In the genomic region with DNA sequence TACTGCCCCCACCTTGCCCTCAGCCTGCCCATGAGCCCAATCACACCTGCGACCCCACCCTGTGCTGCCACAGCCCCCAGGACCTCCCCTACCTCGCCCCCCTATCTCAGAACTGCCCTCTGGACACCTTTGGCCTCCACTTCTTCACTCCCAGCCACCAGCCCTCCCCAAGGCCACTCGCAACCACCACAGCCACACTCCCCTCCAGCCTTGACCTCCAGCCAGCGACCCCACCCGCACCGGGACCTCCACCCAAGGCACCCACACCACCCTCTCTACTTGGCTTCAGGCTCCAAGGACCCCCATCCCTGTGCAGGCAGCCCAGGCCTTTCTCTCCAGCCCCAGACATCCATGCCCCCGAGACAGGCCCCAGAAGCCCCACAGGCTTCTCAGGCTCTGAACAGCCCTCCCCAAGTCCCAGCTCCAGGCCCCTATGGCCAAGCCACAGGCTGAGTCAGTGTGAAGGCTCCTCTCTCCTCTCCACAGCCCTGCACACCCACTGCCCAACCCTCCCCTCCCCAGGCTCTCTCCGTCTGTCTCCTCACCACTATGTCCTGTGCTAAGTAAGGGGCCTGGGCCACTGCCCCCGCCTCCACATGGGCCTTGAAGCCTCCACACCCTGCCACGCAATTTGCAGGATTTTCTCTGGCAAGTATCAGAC, we compare ENCODE assay signal across 12 cellular contexts. TPM values are rescaled to one million over a fixed set of nuclear protein-coding genes. Genes with fewer than 3 reads are reported as not detected.
A peak's percentile ranks its signal among the peaks of the same experiment; 100 is the strongest.
DNase-seq lines count a peak whose midpoint lies in the region; ATAC-seq, FAIRE-seq and TF ChIP-seq lines count a peak whose summit lies in the region.
"Had no signal": no experiment of that assay in that cellular context is flagged by ENCODE, and none has a peak within 500 bp of the region (broad histone marks: within the 10 kb centered on the region; RNA-seq: fewer than 3 reads in every experiment).

No MANE protein-coding gene starts in this region.

- no peak for TF ChIP-seq POLR2A in GM12892 (IDR thresholded peaks at IDR 0.05; ENCODE audit: low read depth, low read length)

- H3K9me3 ChIP-seq in left ventricle myocardium inferior (replicated peaks) (no peaks in the 10 kb centered on the region), colonic mucosa (no peaks in the 10 kb centered on the region), muscle layer of colon (ENCODE audit: low read length) (no peaks in the 10 kb centered on the region)
- H3K9me3 ChIP-seq: pancreas had no signal

- peaks cover 15% of the 10 kb centered on the region for H3K4me1 Mint-ChIP-seq in type B pancreatic cell (ENCODE audit: unreplicated experiment)

- no peak overlapping the region for H3K27ac Mint-ChIP-seq in type B pancreatic cell
- H3K27ac Mint-ChIP-seq: activated naive CD4-positive, alpha-beta T cell treated with anti-CD3 and anti-CD28 coated beads, Interleukin-2, amount 50 U/mL, for 24 hours had no signal

- no peaks in the 10 kb centered on the region for H3K36me3 Mint-ChIP-seq in type B pancreatic cell

- H3K9ac ChIP-seq in colonic mucosa (ENCODE audit: low read depth in 2 of 2, low read length in 2 of 2): peak overlapping the region; percentile 50 to 59
- no peak overlapping the region for H3K9ac ChIP-seq in muscle layer of colon (ENCODE audit: low read length)

- FAIRE-seq in GM12892 (lab: Jason Lieb, UNC): no peak
- FAIRE-seq: pancreas had no signal

- TF ChIP-seq CTCF in left ventricle myocardium inferior (IDR thresholded peaks at IDR 0.05; ENCODE audit: borderline replicate concordance) (no peak), colonic mucosa (IDR thresholded peaks at IDR 0.05) (no peak), type B pancreatic cell (conservative IDR thresholded peaks at IDR 0.05) (no peak)

- peak overlapping the region; percentile 77 for H3K4me3 ChIP-seq in left ventricle myocardium inferior
- no peak overlapping the region for H3K4me3 ChIP-seq in colonic mucosa
- peak overlapping the region in 1 of 2 donors; percentile 47 for H3K4me3 ChIP-seq in muscle layer of colon (ENCODE audit: low read depth in 1 of 2, low read length in 2 of 2)
- H3K4me3 ChIP-seq: pancreas had no signal

- H3K27me3 ChIP-seq in left ventricle myocardium inferior (ENCODE audit: low read depth) (no peaks in the 10 kb centered on the region), colonic mucosa (no peaks in the 10 kb centered on the region), muscle layer of colon (ENCODE audit: control insufficient read depth in 1 of 2, insufficient read depth in 2 of 2, low read length in 2 of 2) (no peaks in the 10 kb centered on the region)
- H3K27me3 ChIP-seq: pancreas had no signal

- H3K4me3 Mint-ChIP-seq in type B pancreatic cell: peak overlapping the region; percentile 52
- H3K4me3 Mint-ChIP-seq: activated naive CD4-positive, alpha-beta T cell treated with anti-CD3 and anti-CD28 coated beads, Interleukin-2, amount 50 U/mL, for 24 hours had no signal

- no peaks in the 10 kb centered on the region for H3K27me3 Mint-ChIP-seq in type B pancreatic cell
- H3K27me3 Mint-ChIP-seq: activated naive CD4-positive, alpha-beta T cell treated with anti-CD3 and anti-CD28 coated beads, Interleukin-2, amount 50 U/mL, for 24 hours had no signal

- peaks cover 71% of the 10 kb centered on the region for H3K4me1 ChIP-seq in left ventricle myocardium inferior
- peaks cover 23% of the 10 kb centered on the region for H3K4me1 ChIP-seq in colonic mucosa
- peaks cover 50% of the 10 kb centered on the region for H3K4me1 ChIP-seq in muscle layer of colon (ENCODE audit: insufficient read depth, low read length)

- intact Hi-C loops in left ventricle myocardium inferior (cut with micrococcal nuclease) (no loop called here), Right ventricle myocardium superior (cut with DNase I) (no loop called here), colonic mucosa (cut with DNase I) (loop anchor here (10.0 kb wide), 1 partner anchor 71 kb away; the partner anchor contains the start of gene FPGS)

- ATAC-seq in Right ventricle myocardium superior (ENCODE audit: poor library complexity): no peak
- ATAC-seq: activated CD4-positive, CD25-positive, alpha-beta regulatory T cell treated with anti-CD3 and anti-CD28 coated beads, Interleukin-2, amount 50 U/mL, for 24 hours; pancreas had no signal

- no peaks in the 10 kb centered on the region for H3K9me3 Mint-ChIP-seq in type B pancreatic cell
- H3K9me3 Mint-ChIP-seq: activated naive CD4-positive, alpha-beta T cell treated with anti-CD3 and anti-CD28 coated beads, Interleukin-2, amount 50 U/mL, for 24 hours had no signal

- H3K27ac ChIP-seq in left ventricle myocardium inferior (replicated peaks): peak overlapping the region; percentile 93
- peak overlapping the region; percentile 27 for H3K27ac ChIP-seq in colonic mucosa
- peak overlapping the region; percentile 63 for H3K27ac ChIP-seq in muscle layer of colon (ENCODE audit: low read depth, low read length)
- H3K27ac ChIP-seq: pancreas had no signal

- peaks cover 29% of the 10 kb centered on the region for H3K36me3 ChIP-seq in left ventricle myocardium inferior
- no peaks in the 10 kb centered on the region for H3K36me3 ChIP-seq in colonic mucosa
- H3K36me3 ChIP-seq in muscle layer of colon (ENCODE audit: insufficient read depth, low read length): peaks cover 14% of the 10 kb centered on the region
- H3K36me3 ChIP-seq: pancreas had no signal

- no peak for DNase-seq in left ventricle myocardium inferior
- DNase-seq in Right ventricle myocardium superior: no peak
- no peak for DNase-seq in colonic mucosa
- DNase-seq in type B pancreatic cell (ENCODE audit: extremely low spot score, unreplicated experiment): no peak
- DNase-seq in inferior parietal cortex (ENCODE audit: extremely low spot score): no peak
- DNase-seq in GM12892 (ENCODE audit: insufficient read length): no peak
- no peak for DNase-seq in stimulated activated CD4-positive, alpha-beta T cell treated with anti-CD3 and anti-CD28 coated beads, Interleukin-15, amount 100 ng/mL, for 24 hours
- DNase-seq: AML-193 had no signal

RNA-seq across cellular contexts. Expression of gene AK1, which starts 2.0 kb away (rescaled TPM):
- total RNA-seq in left ventricle myocardium inferior: 844 TPM
- total RNA-seq in Right ventricle myocardium superior: 932 TPM
- total RNA-seq in colonic mucosa: 100 to 1,000 TPM; 159 to 166 TPM
- 35.2 and 59.8 TPM in 2 replicates for total RNA-seq in type B pancreatic cell (ENCODE audit: low replicate concordance)
- 10.7 TPM for polyA plus RNA-seq in GM12892 (2012; ENCODE audit: missing spikeins)

RNA-seq across cellular contexts. Expression of gene ENG, which starts 21.0 kb away (rescaled TPM):
- 139 TPM for total RNA-seq in left ventricle myocardium inferior
- 118 TPM for total RNA-seq in Right ventricle myocardium superior
- 10 to 100 TPM; 15.4 to 34.5 TPM for total RNA-seq in colonic mucosa
- total RNA-seq in type B pancreatic cell (ENCODE audit: low replicate concordance): 0.86 and 1.6 TPM in 2 replicates
- polyA plus RNA-seq in GM12892 (2012; ENCODE audit: missing spikeins): 3.3 TPM

RNA-seq across cellular contexts. Expression of gene ST6GALNAC6, which starts 24.0 kb away (rescaled TPM):
- total RNA-seq in left ventricle myocardium inferior: 48.4 TPM
- total RNA-seq in Right ventricle myocardium superior: 38.2 TPM
- total RNA-seq in colonic mucosa: 100 to 1,000 TPM; 251 to 279 TPM
- 19.8 and 32.6 TPM in 2 replicates for total RNA-seq in type B pancreatic cell (ENCODE audit: low replicate concordance)
- 25.3 TPM for polyA plus RNA-seq in GM12892 (2012; ENCODE audit: missing spikeins)

RNA-seq across cellular contexts. Expression of gene ST6GALNAC4, which starts 41.4 kb away (rescaled TPM):
- total RNA-seq in left ventricle myocardium inferior (31.3 TPM), Right ventricle myocardium superior (18.1 TPM), colonic mucosa (10 to 100 TPM; 25.4 to 66.5 TPM), type B pancreatic cell (ENCODE audit: low replicate concordance) (11.9 and 17.5 TPM in 2 replicates)
- polyA plus RNA-seq in GM12892 (2012; ENCODE audit: missing spikeins): 17.0 TPM

RNA-seq across cellular contexts. Expression of gene PIP5KL1, which starts 55.1 kb away (rescaled TPM):
- total RNA-seq in left ventricle myocardium inferior (0.85 TPM), Right ventricle myocardium superior (0.48 TPM), colonic mucosa (under 1 TPM; 0.85 to 0.89 TPM), type B pancreatic cell (ENCODE audit: low replicate concordance) (5.8 and 9.4 TPM in 2 replicates)
- 0.36 TPM for polyA plus RNA-seq in GM12892 (2012; ENCODE audit: missing spikeins)

Comparison
In these comparisons a context has a peak if more than half of its experiments do, and no peak if none do; other contexts are left out.
1. H3K27ac ChIP-seq: peak in every context shown above with its lines; median percentile 93 in left ventricle myocardium inferior; 63 in muscle layer of colon; 27 in colonic mucosa.